8 cellular contexts compared by ENCODE assay signal in genomic region chr14:52067873-52068740, GRCh38. TPM values are rescaled to one million over a fixed set of nuclear protein-coding genes. Genes with fewer than 3 reads are reported as not detected.
DNase-seq lines count a peak whose midpoint lies in the region; ATAC-seq lines count a peak whose summit lies in the region.

No MANE protein-coding gene starts in this region.

- H3K4me1 Mint-ChIP-seq in activated T-cell treated with anti-CD3 and anti-CD28 coated beads, Interleukin-2, amount 50 U/mL, for 72 hours (ENCODE audit: low read depth), result peaks cover 19% of the 10 kb centered on the region

- no peak overlapping the region for H3K27ac Mint-ChIP-seq in activated T-cell treated with anti-CD3 and anti-CD28 coated beads, Interleukin-2, amount 50 U/mL, for 72 hours

- intact Hi-C loops in left ventricle myocardium superior (cut with micrococcal nuclease), result no loop called here

- no peaks in the 10 kb centered on the region for H3K9me3 Mint-ChIP-seq in activated T-cell treated with anti-CD3 and anti-CD28 coated beads, Interleukin-2, amount 50 U/mL, for 72 hours

- H3K4me3 Mint-ChIP-seq in activated T-cell treated with anti-CD3 and anti-CD28 coated beads, Interleukin-2, amount 50 U/mL, for 72 hours, result peak overlapping the region; percentile 76 to 82

- no peaks in the 10 kb centered on the region for H3K36me3 Mint-ChIP-seq in activated T-cell treated with anti-CD3 and anti-CD28 coated beads, Interleukin-2, amount 50 U/mL, for 72 hours (ENCODE audit: insufficient read depth in 2 of 2)

- ATAC-seq in activated T-cell treated with anti-CD3 and anti-CD28 coated beads, Interleukin-2, amount 50 U/mL, for 72 hours (replicated peaks in 1 of 2), result peak; percentile 29 to 36
- peak; percentile 54 for ATAC-seq in left ventricle myocardium superior
- ATAC-seq in HG03469 (IDR thresholded peaks at IDR 0.05; ENCODE audit: unreplicated experiment), result no peak

- H3K27me3 Mint-ChIP-seq in activated T-cell treated with anti-CD3 and anti-CD28 coated beads, Interleukin-2, amount 50 U/mL, for 72 hours (ENCODE audit: low read depth), result peaks cover 42% of the 10 kb centered on the region

- DNase-seq in stimulated activated CD4-positive, alpha-beta T cell treated with anti-CD3 and anti-CD28 coated beads, Interleukin-15, amount 100 ng/mL, for 24 hours, result peak; percentile 39
- DNase-seq in stimulated activated CD4-positive, alpha-beta T cell treated with anti-CD3 and anti-CD28 coated beads, Interleukin-1b, Interleukin-23, amount 100 ng/mL, for 48 hours, result no peak
- peak; percentile 19 to 28 for DNase-seq in activated T-cell treated with anti-CD3 and anti-CD28 coated beads, Interleukin-2, amount 50 U/mL, for 72 hours
- DNase-seq in left ventricle myocardium superior (peak; percentile 65), retina (peak; percentile 77), COLO829 (ENCODE audit: low spot score) (no peak), cortex of kidney (lab: John Stamatoyannopoulos, UW) (no peak)

RNA-seq across cellular contexts. Expression of gene NID2, which starts 0.8 kb away (rescaled TPM):
- under 1 TPM; 0.19 to 0.24 TPM for total RNA-seq in activated T-cell treated with anti-CD3 and anti-CD28 coated beads, Interleukin-2, amount 50 U/mL, for 72 hours
- 41.3 TPM for total RNA-seq in left ventricle myocardium superior

Comparison
In these comparisons a context has a peak if more than half of its experiments do, and no peak if none do; other contexts are left out.
1. DNase-seq: peak in stimulated activated CD4-positive, alpha-beta T cell treated with anti-CD3 and anti-CD28 coated beads, Interleukin-15, amount 100 ng/mL, for 24 hours (single experiment), activated T-cell treated with anti-CD3 and anti-CD28 coated beads, Interleukin-2, amount 50 U/mL, for 72 hours (2 of 2), left ventricle myocardium superior (single experiment) and retina (single experiment); none in stimulated activated CD4-positive, alpha-beta T cell treated with anti-CD3 and anti-CD28 coated beads, Interleukin-1b, Interleukin-23, amount 100 ng/mL, for 48 hours (single experiment), COLO829 (single experiment) and cortex of kidney (single experiment).
2. RNA of gene NID2, which starts 0.8 kb away (total RNA-seq): 41.3 TPM in left ventricle myocardium superior (single experiment); 0.19 to 0.24 TPM in activated T-cell treated with anti-CD3 and anti-CD28 coated beads, Interleukin-2, amount 50 U/mL, for 72 hours; every median in the first group is over 10 times any median in the second.